ENCODE assay signal across 8 cellular contexts in genomic region chr1:109980324-109981127, GRCh38. TPM values are rescaled to one million over a fixed set of nuclear protein-coding genes. Genes with fewer than 3 reads are reported as not detected.
A peak's percentile ranks its signal among the peaks of the same experiment; 100 is the strongest.
DNase-seq lines count a peak whose midpoint lies in the region; ATAC-seq, FAIRE-seq and TF ChIP-seq lines count a peak whose summit lies in the region.

No MANE protein-coding gene starts in this region.

- H3K4me1 ChIP-seq in HCT116 (ENCODE audit: control insufficient read depth in 1 of 2, insufficient read depth in 2 of 2, low read length in 2 of 2) (peaks cover 2 to 34% of the 10 kb centered on the region in 2 experiments; a peak in 3 of 4 replicates), HepG2 (ENCODE audit: insufficient read depth, low read length) (peaks cover 78% of the 10 kb centered on the region)

- BruUV-seq in HCT116 (replicated peaks; lab: Mats Ljungman, UMichigan) (no TSS peak), HepG2 (replicated peaks; lab: Mats Ljungman, UMichigan) (no TSS peak)

- TF ChIP-seq POLR2A in HCT116 (IDR thresholded peaks at IDR 0.05; ENCODE audit: borderline replicate concordance, extremely low read depth, insufficient read depth, insufficient read length), result no peak
- no peak for TF ChIP-seq POLR2A in HepG2 (IDR thresholded peaks at IDR 0.05; ENCODE audit: insufficient read depth in 1 of 2, low read depth in 2 of 2, low read length in 2 of 2)

- POLR2A ChIA-PET in HCT116 (lab: Charles Lee) (interaction anchor here (1.9 kb wide), 1 partner anchor 207 kb away, joined by 4 read pairs; no protein-coding TSS in a partner anchor), HepG2 (lab: Yijun Ruan, JAX) (interaction anchor here (7.1 kb wide), 1 partner anchor 20 kb away, joined by 34 read pairs; no protein-coding TSS in a partner anchor)

- H3K27ac ChIP-seq in HCT116 (ENCODE audit: low read depth, low read length), result no peak overlapping the region
- H3K27ac ChIP-seq in HepG2 (ENCODE audit: extremely low read length, insufficient read depth, low read length), result no peak overlapping the region

- H3K27me3 Mint-ChIP-seq in CD14-positive monocyte (ENCODE audit: low read depth in 3 of 3), result peaks cover 2 to 7% (median 5%) of the 10 kb centered on the region in 3 donors
- peaks cover 44% of the 10 kb centered on the region for H3K27me3 Mint-ChIP-seq in activated naive CD4-positive, alpha-beta T cell treated with anti-CD3 and anti-CD28 coated beads, Interleukin-2, amount 10 ng/mL, durations not matched to agents 7 days and 5 days
- H3K27me3 Mint-ChIP-seq in stimulated activated memory B cell treated with anti-CD40 and anti-IgM and Interleukin-4, amounts not matched to agents 10 μg/mL and 1 μg/mL and 100 μg/mL, for 72 hours, result peaks cover 35% of the 10 kb centered on the region

- peak; percentile 12 for FAIRE-seq in HepG2 (lab: Jason Lieb, UNC)

- H3K9me2 ChIP-seq in HCT116 (ENCODE audit: insufficient read depth), result no peaks in the 10 kb centered on the region

- H3K4me3 Mint-ChIP-seq in CD14-positive monocyte, result no peak overlapping the region
- no peak overlapping the region for H3K4me3 Mint-ChIP-seq in activated naive CD4-positive, alpha-beta T cell treated with anti-CD3 and anti-CD28 coated beads, Interleukin-2, amount 10 ng/mL, durations not matched to agents 7 days and 5 days
- no peak overlapping the region for H3K4me3 Mint-ChIP-seq in stimulated activated memory B cell treated with anti-CD40 and anti-IgM and Interleukin-4, amounts not matched to agents 10 μg/mL and 1 μg/mL and 100 μg/mL, for 72 hours

- DNase-seq in CD14-positive monocyte (ENCODE audit: low spot score), result no peak
- DNase-seq in HCT116 (ENCODE audit: low read depth, low spot score), result peak; percentile 26
- peak; percentile 45 for DNase-seq in activated naive CD4-positive, alpha-beta T cell treated with anti-CD3 and anti-CD28 coated beads, Interleukin-2, amount 10 ng/mL, durations not matched to agents 7 days and 5 days
- DNase-seq in HepG2 (ENCODE audit: low spot score), result peak; percentile 32
- DNase-seq in COLO829 (ENCODE audit: low spot score), result no peak
- DNase-seq in ecto neural progenitor cell (ENCODE audit: low spot score), result no peak

- TF ChIP-seq RAD21 in HCT116 (IDR thresholded peaks at IDR 0.05; ENCODE audit: low read depth), result peak; percentile 93
- TF ChIP-seq RAD21 in HepG2 (CRISPR knock-in tag; IDR thresholded peaks at IDR 0.05), result peak; percentile 87

- H3K36me3 Mint-ChIP-seq in CD14-positive monocyte, result no peaks in the 10 kb centered on the region
- peaks cover 4% of the 10 kb centered on the region for H3K36me3 Mint-ChIP-seq in activated naive CD4-positive, alpha-beta T cell treated with anti-CD3 and anti-CD28 coated beads, Interleukin-2, amount 10 ng/mL, durations not matched to agents 7 days and 5 days
- H3K36me3 Mint-ChIP-seq in stimulated activated memory B cell treated with anti-CD40 and anti-IgM and Interleukin-4, amounts not matched to agents 10 μg/mL and 1 μg/mL and 100 μg/mL, for 72 hours, result no peaks in the 10 kb centered on the region

- H3K27me3 ChIP-seq in HCT116 (ENCODE audit: insufficient read depth, low read length) (no peaks in the 10 kb centered on the region), HepG2 (ENCODE audit: control insufficient read depth in 1 of 2, insufficient read depth in 2 of 2, low read length in 2 of 2) (no peaks in the 10 kb centered on the region; a peak in 1 of 5 replicates)

- H3K9me3 ChIP-seq in HCT116 (ENCODE audit: control insufficient read depth in 1 of 2, insufficient read depth in 1 of 2, low read depth in 1 of 2, low read length in 2 of 2), result no peaks in the 10 kb centered on the region
- H3K9me3 ChIP-seq in HepG2 (ENCODE audit: low read length), result peaks cover 15% of the 10 kb centered on the region

- ATAC-seq in HCT116 (peak; percentile 41; the same call in 1 of the 2 replicates), HepG2 (peak; percentile 22), HG02970 (IDR thresholded peaks at IDR 0.05; ENCODE audit: low FRiP score, unreplicated experiment) (no peak)
- ATAC-seq in stimulated activated memory B cell treated with anti-CD40 and anti-IgM and Interleukin-4, amounts not matched to agents 10 μg/mL and 1 μg/mL and 100 μg/mL, for 72 hours, result no peak

- CTCF ChIA-PET in HCT116 (lab: Charles Lee), result interaction anchor here (1.0 to 9.0 kb wide), 6 partner anchors 23 to 432 kb away, joined by 3 to 396 read pairs (median 3); partner anchors contain the start of gene GNAI3
- CTCF ChIA-PET in activated naive CD4-positive, alpha-beta T cell treated with anti-CD3 and anti-CD28 coated beads, Interleukin-2, amount 10 ng/mL, durations not matched to agents 7 days and 5 days (lab: Charles Lee), result interaction anchor here (0.8 to 13.6 kb wide), 10 partner anchors 10 to 340 kb away, joined by 3 to 613 read pairs (median 4); no protein-coding TSS in a partner anchor
- CTCF ChIA-PET in HepG2 (lab: Yijun Ruan, JAX; ENCODE audit: low intra/inter-chr PET ratio, low total read pairs), result interaction anchor here (1.2 to 3.3 kb wide), 4 partner anchors 20 to 204 kb away, joined by 3 to 21 read pairs (median 18); no protein-coding TSS in a partner anchor

- no peak overlapping the region for H3K4me2 ChIP-seq in HCT116 (ENCODE audit: low read length)
- H3K4me2 ChIP-seq in HepG2 (ENCODE audit: low read depth, low read length), result peak overlapping the region; percentile 68

- in situ Hi-C loops in HepG2 (cut with HindIII; ENCODE audit: extremely low pct_ligation_motif_present, low pct_unique_long_range_greater_than_20kb), result loop anchor here (5.0 to 10.0 kb wide), 3 partner anchors 58 to 336 kb away; no protein-coding TSS in a partner anchor

- no peaks in the 10 kb centered on the region for H4K20me1 ChIP-seq in HCT116 (ENCODE audit: insufficient read depth)
- no peaks in the 10 kb centered on the region for H4K20me1 ChIP-seq in HepG2 (ENCODE audit: insufficient read depth, low read length)

- TF ChIP-seq CTCF in CD14-positive monocyte (IDR thresholded peaks at IDR 0.05), result peak; percentile 16
- peak; percentile 64 to 89 (median 70) for TF ChIP-seq CTCF in HCT116 (IDR thresholded peaks at IDR 0.05 in 2 of 3, conservative IDR thresholded peaks at IDR 0.05 in 1 of 3; ENCODE audit: borderline replicate concordance in 1 of 3, insufficient read depth in 1 of 3, low read depth in 2 of 3, low read length in 2 of 3)
- TF ChIP-seq CTCF in HepG2 (CRISPR knock-in tag; IDR thresholded peaks at IDR 0.05), result peak; percentile 89

- no peak overlapping the region for H3K4me3 ChIP-seq in HCT116 (replicated peaks in 1 of 2; ENCODE audit: low read depth in 1 of 2, low read length in 2 of 2)
- no peak overlapping the region for H3K4me3 ChIP-seq in HepG2 (replicated peaks in 1 of 3; ENCODE audit: insufficient read depth in 1 of 3, low read depth in 2 of 3, low read length in 3 of 3)

- H3K27ac Mint-ChIP-seq in CD14-positive monocyte, result peak overlapping the region in 1 of 7 donors; percentile 38
- H3K27ac Mint-ChIP-seq in activated naive CD4-positive, alpha-beta T cell treated with anti-CD3 and anti-CD28 coated beads, Interleukin-2, amount 10 ng/mL, durations not matched to agents 7 days and 5 days, result no peak overlapping the region
- no peak overlapping the region for H3K27ac Mint-ChIP-seq in stimulated activated memory B cell treated with anti-CD40 and anti-IgM and Interleukin-4, amounts not matched to agents 10 μg/mL and 1 μg/mL and 100 μg/mL, for 72 hours

- 31% methylated on average over 7 of the region's 8 CpGs for WGBS in HepG2 (ENCODE audit: low lambda C conversion rate)

- RAD21 ChIA-PET in HCT116 (lab: Charles Lee; ENCODE audit: low non-redundant PET in 1 of 2, low total read pairs in 2 of 2, uncharacterized antibody in 2 of 2, unreplicated experiment in 2 of 2), result interaction anchor here in 1 of 2 experiments (0.6 to 2.0 kb wide), 2 partner anchors 31 to 204 kb away, joined by 5 to 7 read pairs; no protein-coding TSS in a partner anchor

- peak overlapping the region; percentile 9 for H2AFZ ChIP-seq in HCT116 (ENCODE audit: low read depth, low read length, poor library complexity, severe bottlenecking)
- no peak overlapping the region for H2AFZ ChIP-seq in HepG2 (ENCODE audit: low read length)

- H3K9me3 Mint-ChIP-seq in CD14-positive monocyte, result no peaks in the 10 kb centered on the region
- no peaks in the 10 kb centered on the region for H3K9me3 Mint-ChIP-seq in activated naive CD4-positive, alpha-beta T cell treated with anti-CD3 and anti-CD28 coated beads, Interleukin-2, amount 10 ng/mL, durations not matched to agents 7 days and 5 days
- no peaks in the 10 kb centered on the region for H3K9me3 Mint-ChIP-seq in stimulated activated memory B cell treated with anti-CD40 and anti-IgM and Interleukin-4, amounts not matched to agents 10 μg/mL and 1 μg/mL and 100 μg/mL, for 72 hours

- peaks cover 6% of the 10 kb centered on the region for H3K79me2 ChIP-seq in HCT116 (ENCODE audit: insufficient read depth, low read length)
- H3K79me2 ChIP-seq in HepG2 (ENCODE audit: insufficient read depth, low read length), result peaks cover 7% of the 10 kb centered on the region

- no peak for TF ChIP-seq EP300 in HepG2 (IDR thresholded peaks at IDR 0.05; ENCODE audit: low read depth in 2 of 2, low read length in 2 of 2)
- TF ChIP-seq EP300 in HepG2 (CRISPR knock-in tag; IDR thresholded peaks at IDR 0.05; ENCODE audit: borderline replicate concordance), result no peak

- H3K9ac ChIP-seq in HCT116 (ENCODE audit: low read length) (no peak overlapping the region), HepG2 (ENCODE audit: insufficient read depth, low read depth, low read length) (no peak overlapping the region)

- intact Hi-C loops in CD14-positive monocyte (cut with micrococcal nuclease), result loop anchor here (5.0 to 10.0 kb wide), 4 partner anchors 43 to 436 kb away; partner anchors contain the start of genes CSF1 (in 1 of the 2) and GNAI3 (in 1 of the 2)
- intact Hi-C loops in HCT116 (cut with micrococcal nuclease), result loop anchor here (1.0 to 5.0 kb wide), 3 partner anchors 58 to 263 kb away; no protein-coding TSS in a partner anchor
- intact Hi-C loops in HepG2 (cut with micrococcal nuclease; ENCODE audit: unreplicated experiment), result loop anchor here (1.0 to 10.0 kb wide), 7 partner anchors 20 to 436 kb away; partner anchors contain the start of genes GNAI3 and GSTM5

- no peaks in the 10 kb centered on the region for H3K36me3 ChIP-seq in HCT116 (ENCODE audit: control insufficient read depth in 1 of 2, insufficient read depth in 2 of 2, low read length in 2 of 2)
- no peaks in the 10 kb centered on the region for H3K36me3 ChIP-seq in HepG2 (replicated peaks in 1 of 2; ENCODE audit: control insufficient read depth in 1 of 2, insufficient read depth in 2 of 2, low read length in 2 of 2)

- peaks cover 13% of the 10 kb centered on the region for H3K4me1 Mint-ChIP-seq in CD14-positive monocyte
- peaks cover 7% of the 10 kb centered on the region for H3K4me1 Mint-ChIP-seq in activated naive CD4-positive, alpha-beta T cell treated with anti-CD3 and anti-CD28 coated beads, Interleukin-2, amount 10 ng/mL, durations not matched to agents 7 days and 5 days
- H3K4me1 Mint-ChIP-seq in stimulated activated memory B cell treated with anti-CD40 and anti-IgM and Interleukin-4, amounts not matched to agents 10 μg/mL and 1 μg/mL and 100 μg/mL, for 72 hours, result peaks cover 4% of the 10 kb centered on the region

RNA-seq across cellular contexts. Expression of gene AHCYL1, which starts 4.0 kb away (rescaled TPM):
- polyA plus RNA-seq in CD14-positive monocyte, result 10 to 100 TPM; 48.8 to 63.9 TPM
- total RNA-seq in HCT116 (2021; ENCODE audit: unreplicated experiment), result 92.0 TPM
- polyA plus RNA-seq in HCT116 (2012), result 95.4 and 99.7 TPM in 2 replicates
- 40.9 and 63.2 TPM in 2 replicates for total RNA-seq in HepG2 (2016; rRNA removed; fragmentation: Illumina TruSeq; extraction: Trizol)
- 3.7 and 5.4 TPM in 2 replicates for total RNA-seq in HepG2 (2016; cell fraction: cytosol; rRNA removed; fragmentation: Illumina TruSeq; extraction: Trizol; ENCODE audit: low read depth)
- 40.0 and 59.5 TPM in 2 replicates for total RNA-seq in HepG2 (2016; cell fraction: insoluble cytoplasmic fraction; rRNA removed; fragmentation: Illumina TruSeq; extraction: Trizol)
- total RNA-seq in HepG2 (2016; cell fraction: membrane; rRNA removed; fragmentation: Illumina TruSeq; extraction: Trizol), result 22.3 and 23.2 TPM in 2 replicates
- total RNA-seq in HepG2 (2016; cell fraction: nucleus; rRNA removed; fragmentation: Illumina TruSeq; extraction: Trizol), result 37.9 and 43.8 TPM in 2 replicates
- 69.4 and 76.3 TPM in 2 replicates for polyA plus RNA-seq in HepG2 (2011; rRNA removed)
- polyA plus RNA-seq in HepG2 (2011; cell fraction: cytosol; rRNA removed), result 38.4 and 54.0 TPM in 2 replicates
- 64.7 and 65.0 TPM in 2 replicates for polyA plus RNA-seq in HepG2 (2011; cell fraction: nucleus; rRNA removed)
- 76.2 and 86.9 TPM in 2 replicates for polyA plus RNA-seq in HepG2 (2012)
- polyA plus RNA-seq in HepG2 (2016; cell fraction: cytosol; fragmentation: Illumina TruSeq; extraction: Trizol; ENCODE audit: low read depth), result 3.1 TPM in 2 replicates
- polyA plus RNA-seq in HepG2 (2016; cell fraction: insoluble cytoplasmic fraction; fragmentation: Illumina TruSeq; extraction: Trizol; ENCODE audit: low read depth), result 70.3 and 75.5 TPM in 2 replicates
- 12.5 and 13.4 TPM in 2 replicates for polyA plus RNA-seq in HepG2 (2016; cell fraction: membrane; fragmentation: Illumina TruSeq; extraction: Trizol; ENCODE audit: low read depth)
- polyA plus RNA-seq in HepG2 (2016; cell fraction: nucleus; fragmentation: Illumina TruSeq; extraction: Trizol; ENCODE audit: insufficient read depth, low read depth), result 70.7 and 72.2 TPM in 2 replicates
- polyA minus RNA-seq in HepG2 (2011; rRNA and poly(A)+ RNA removed; ENCODE audit: low replicate concordance), result 45.5 and 101 TPM in 2 replicates
- polyA minus RNA-seq in HepG2 (2011; cell fraction: cytosol; rRNA and poly(A)+ RNA removed), result 37.5 and 49.8 TPM in 2 replicates
- polyA minus RNA-seq in HepG2 (2011; cell fraction: nucleus; rRNA and poly(A)+ RNA removed), result 38.5 and 46.5 TPM in 2 replicates

RNA-seq across cellular contexts. Expression of gene STRIP1, which starts 53.9 kb away (rescaled TPM):
- polyA plus RNA-seq in CD14-positive monocyte (10 to 100 TPM in 1 of 2 donors, 1 to 10 TPM in 1; 8.9 to 11.0 TPM), HepG2 (2011; rRNA removed) (20.9 and 26.3 TPM in 2 replicates)
- total RNA-seq in HCT116 (2021; ENCODE audit: unreplicated experiment) (33.5 TPM), HepG2 (2016; rRNA removed; fragmentation: Illumina TruSeq; extraction: Trizol) (16.3 and 27.9 TPM in 2 replicates)
- 17.6 and 17.7 TPM in 2 replicates for polyA plus RNA-seq in HCT116 (2012)
- 6.2 and 7.1 TPM in 2 replicates for total RNA-seq in HepG2 (2016; cell fraction: cytosol; rRNA removed; fragmentation: Illumina TruSeq; extraction: Trizol; ENCODE audit: low read depth)
- 14.0 and 27.8 TPM in 2 replicates for total RNA-seq in HepG2 (2016; cell fraction: insoluble cytoplasmic fraction; rRNA removed; fragmentation: Illumina TruSeq; extraction: Trizol)
- total RNA-seq in HepG2 (2016; cell fraction: membrane; rRNA removed; fragmentation: Illumina TruSeq; extraction: Trizol), result 10.0 and 13.7 TPM in 2 replicates
- 37.6 and 44.2 TPM in 2 replicates for total RNA-seq in HepG2 (2016; cell fraction: nucleus; rRNA removed; fragmentation: Illumina TruSeq; extraction: Trizol)
- polyA plus RNA-seq in HepG2 (2011; cell fraction: cytosol; rRNA removed), result 15.1 and 16.2 TPM in 2 replicates
- 91.2 and 91.4 TPM in 2 replicates for polyA plus RNA-seq in HepG2 (2011; cell fraction: nucleus; rRNA removed)
- 16.7 and 21.2 TPM in 2 replicates for polyA plus RNA-seq in HepG2 (2012)
- polyA plus RNA-seq in HepG2 (2016; cell fraction: cytosol; fragmentation: Illumina TruSeq; extraction: Trizol; ENCODE audit: low read depth), result 1.0 and 1.3 TPM in 2 replicates
- polyA plus RNA-seq in HepG2 (2016; cell fraction: insoluble cytoplasmic fraction; fragmentation: Illumina TruSeq; extraction: Trizol; ENCODE audit: low read depth), result 10.0 and 11.4 TPM in 2 replicates
- polyA plus RNA-seq in HepG2 (2016; cell fraction: membrane; fragmentation: Illumina TruSeq; extraction: Trizol; ENCODE audit: low read depth), result 2.5 and 2.7 TPM in 2 replicates
- 50.1 TPM in 2 replicates for polyA plus RNA-seq in HepG2 (2016; cell fraction: nucleus; fragmentation: Illumina TruSeq; extraction: Trizol; ENCODE audit: insufficient read depth, low read depth)
- polyA minus RNA-seq in HepG2 (2011; rRNA and poly(A)+ RNA removed; ENCODE audit: low replicate concordance), result 42.0 and 70.7 TPM in 2 replicates
- 12.7 and 13.3 TPM in 2 replicates for polyA minus RNA-seq in HepG2 (2011; cell fraction: cytosol; rRNA and poly(A)+ RNA removed)
- polyA minus RNA-seq in HepG2 (2011; cell fraction: nucleus; rRNA and poly(A)+ RNA removed), result 70.0 and 73.5 TPM in 2 replicates

Comparison
In these comparisons a context has a peak if more than half of its experiments do, and no peak if none do; other contexts are left out.
1. DNase-seq: peak in HCT116 (single experiment), activated naive CD4-positive, alpha-beta T cell treated with anti-CD3 and anti-CD28 coated beads, Interleukin-2, amount 10 ng/mL, durations not matched to agents 7 days and 5 days (single experiment) and HepG2 (single experiment); none in CD14-positive monocyte (single experiment), COLO829 (single experiment) and ecto neural progenitor cell (single experiment).
2. CTCF ChIP-seq: peak in every context shown above with its lines; median percentile 89 in HepG2; 70 in HCT116; 16 in CD14-positive monocyte.
3. ATAC-seq: peak in HCT116 (single experiment) and HepG2 (single experiment); none in stimulated activated memory B cell treated with anti-CD40 and anti-IgM and Interleukin-4, amounts not matched to agents 10 μg/mL and 1 μg/mL and 100 μg/mL, for 72 hours (single experiment) and HG02970 (single experiment).